ENCODE assay signal across 1 cellular context in genomic region chr19:45584332-45585157, GRCh38.
A peak's percentile ranks its signal among the peaks of the same experiment; 100 is the strongest.
TF ChIP-seq lines count a peak whose summit lies in the region.

Gene OPA3 (minus strand): TSS chr19:45584802. CDS start chr19:45584764, 38 bp downstream.

TF ChIP-seq in K562, 482 proteins besides CTCF, POLR2A, EP300 and RAD21 (continued from another document):
- no peak for TF ChIP-seq RERE (CRISPR knock-in tag; IDR thresholded peaks at IDR 0.05; ENCODE audit: borderline replicate concordance)
- TF ChIP-seq, protein P1, sequence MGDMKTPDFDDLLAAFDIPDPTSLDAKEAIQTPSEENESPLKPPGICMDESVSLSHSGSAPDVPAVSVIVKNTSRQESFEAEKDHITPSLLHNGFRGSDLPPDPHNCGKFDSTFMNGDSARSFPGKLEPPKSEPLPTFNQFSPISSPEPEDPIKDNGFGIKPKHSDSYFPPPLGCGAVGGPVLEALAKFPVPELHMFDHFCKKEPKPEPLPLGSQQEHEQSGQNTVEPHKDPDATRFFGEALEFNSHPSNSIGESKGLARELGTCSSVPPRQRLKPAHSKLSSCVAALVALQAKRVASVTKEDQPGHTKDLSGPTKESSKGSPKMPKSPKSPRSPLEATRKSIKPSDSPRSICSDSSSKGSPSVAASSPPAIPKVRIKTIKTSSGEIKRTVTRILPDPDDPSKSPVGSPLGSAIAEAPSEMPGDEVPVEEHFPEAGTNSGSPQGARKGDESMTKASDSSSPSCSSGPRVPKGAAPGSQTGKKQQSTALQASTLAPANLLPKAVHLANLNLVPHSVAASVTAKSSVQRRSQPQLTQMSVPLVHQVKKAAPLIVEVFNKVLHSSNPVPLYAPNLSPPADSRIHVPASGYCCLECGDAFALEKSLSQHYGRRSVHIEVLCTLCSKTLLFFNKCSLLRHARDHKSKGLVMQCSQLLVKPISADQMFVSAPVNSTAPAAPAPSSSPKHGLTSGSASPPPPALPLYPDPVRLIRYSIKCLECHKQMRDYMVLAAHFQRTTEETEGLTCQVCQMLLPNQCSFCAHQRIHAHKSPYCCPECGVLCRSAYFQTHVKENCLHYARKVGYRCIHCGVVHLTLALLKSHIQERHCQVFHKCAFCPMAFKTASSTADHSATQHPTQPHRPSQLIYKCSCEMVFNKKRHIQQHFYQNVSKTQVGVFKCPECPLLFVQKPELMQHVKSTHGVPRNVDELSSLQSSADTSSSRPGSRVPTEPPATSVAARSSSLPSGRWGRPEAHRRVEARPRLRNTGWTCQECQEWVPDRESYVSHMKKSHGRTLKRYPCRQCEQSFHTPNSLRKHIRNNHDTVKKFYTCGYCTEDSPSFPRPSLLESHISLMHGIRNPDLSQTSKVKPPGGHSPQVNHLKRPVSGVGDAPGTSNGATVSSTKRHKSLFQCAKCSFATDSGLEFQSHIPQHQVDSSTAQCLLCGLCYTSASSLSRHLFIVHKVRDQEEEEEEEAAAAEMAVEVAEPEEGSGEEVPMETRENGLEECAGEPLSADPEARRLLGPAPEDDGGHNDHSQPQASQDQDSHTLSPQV (IDR thresholded peaks at IDR 0.05), result no peak
- TF ChIP-seq EZH2 (IDR thresholded peaks at IDR 0.05; ENCODE audit: borderline replicate concordance, low read depth, low read length), result no peak
- peak in 1 of 2 experiments; percentile 75; a peak in 2 of 4 replicates for TF ChIP-seq TBL1XR1 (IDR thresholded peaks at IDR 0.05; ENCODE audit: low read length in 2 of 2)
- TF ChIP-seq DACH1 (IDR thresholded peaks at IDR 0.05; ENCODE audit: partially characterized antibody), result no peak
- TF ChIP-seq TAF15 (IDR thresholded peaks at IDR 0.05; ENCODE audit: low read depth, low read length), result no peak
- TF ChIP-seq HLTF (IDR thresholded peaks at IDR 0.05), result no peak
- TF ChIP-seq ZNF507 (tag; conservative IDR thresholded peaks at IDR 0.05), result no peak
- TF ChIP-seq, protein P2, sequence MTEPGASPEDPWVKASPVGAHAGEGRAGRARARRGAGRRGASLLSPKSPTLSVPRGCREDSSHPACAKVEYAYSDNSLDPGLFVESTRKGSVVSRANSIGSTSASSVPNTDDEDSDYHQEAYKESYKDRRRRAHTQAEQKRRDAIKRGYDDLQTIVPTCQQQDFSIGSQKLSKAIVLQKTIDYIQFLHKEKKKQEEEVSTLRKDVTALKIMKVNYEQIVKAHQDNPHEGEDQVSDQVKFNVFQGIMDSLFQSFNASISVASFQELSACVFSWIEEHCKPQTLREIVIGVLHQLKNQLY (CRISPR knock-in tag; conservative IDR thresholded peaks at IDR 0.05), result no peak
- peak; percentile 91 for TF ChIP-seq POLR2H (tag; IDR thresholded peaks at IDR 0.05; ENCODE audit: low read depth)
- no peak for TF ChIP-seq XRCC4 (IDR thresholded peaks at IDR 0.05; ENCODE audit: extremely low read depth, insufficient read depth, insufficient read length)
- no peak for TF ChIP-seq ZKSCAN1 (IDR thresholded peaks at IDR 0.05; ENCODE audit: low read depth, low read length)
- no peak for TF ChIP-seq DPF2 (IDR thresholded peaks at IDR 0.05)
- no peak for TF ChIP-seq POU5F1 (IDR thresholded peaks at IDR 0.05; ENCODE audit: borderline replicate concordance, low read depth, low read length, partially characterized antibody)
- TF ChIP-seq MTF1 (CRISPR knock-in tag; IDR thresholded peaks at IDR 0.05; ENCODE audit: borderline replicate concordance), result no peak
- TF ChIP-seq EWSR1 (IDR thresholded peaks at IDR 0.05; ENCODE audit: borderline replicate concordance, low read depth, partially characterized antibody), result no peak
- no peak for TF ChIP-seq SMAD2 (IDR thresholded peaks at IDR 0.05; ENCODE audit: low read depth, low read length)
- TF ChIP-seq ZNF699 (CRISPR knock-in tag; IDR thresholded peaks at IDR 0.05; ENCODE audit: insufficient replicate concordance), result no peak
- TF ChIP-seq ZFX (CRISPR knock-in tag; IDR thresholded peaks at IDR 0.05), result no peak
- no peak for TF ChIP-seq ZC3H4 (CRISPR knock-in tag; IDR thresholded peaks at IDR 0.05; ENCODE audit: borderline replicate concordance)
- peak; percentile 94 for TF ChIP-seq POLR2G (IDR thresholded peaks at IDR 0.05; ENCODE audit: low read depth, low read length)
- TF ChIP-seq HMG20A (CRISPR knock-in tag; conservative IDR thresholded peaks at IDR 0.05), result no peak
- TF ChIP-seq ZNF217 (CRISPR knock-in tag; IDR thresholded peaks at IDR 0.05), result no peak
- peak; percentile 43 for TF ChIP-seq SETDB1 (IDR thresholded peaks at IDR 0.05; ENCODE audit: low read length)
- TF ChIP-seq GTF2E2 (tag; IDR thresholded peaks at IDR 0.05), result no peak
- TF ChIP-seq SRF (CRISPR knock-in tag; IDR thresholded peaks at IDR 0.05), result peak in 1 of 2 experiments; percentile 80; a peak in 2 of 4 replicates
- TF ChIP-seq ARID3B (CRISPR knock-in tag; IDR thresholded peaks at IDR 0.05; ENCODE audit: borderline replicate concordance), result no peak
- TF ChIP-seq GABPB2 (CRISPR knock-in tag; conservative IDR thresholded peaks at IDR 0.05), result no peak
- no peak for TF ChIP-seq ZNF23 (CRISPR knock-in tag; IDR thresholded peaks at IDR 0.05)
- TF ChIP-seq, protein P3, sequence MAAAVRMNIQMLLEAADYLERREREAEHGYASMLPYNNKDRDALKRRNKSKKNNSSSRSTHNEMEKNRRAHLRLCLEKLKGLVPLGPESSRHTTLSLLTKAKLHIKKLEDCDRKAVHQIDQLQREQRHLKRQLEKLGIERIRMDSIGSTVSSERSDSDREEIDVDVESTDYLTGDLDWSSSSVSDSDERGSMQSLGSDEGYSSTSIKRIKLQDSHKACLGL (CRISPR knock-in tag; IDR thresholded peaks at IDR 0.05; ENCODE audit: borderline replicate concordance, poor library complexity, severe bottlenecking), result no peak
- peak; percentile 89 for TF ChIP-seq RBBP5 (IDR thresholded peaks at IDR 0.05; ENCODE audit: borderline replicate concordance, insufficient read depth, low read length, poor library complexity, severe bottlenecking)
- no peak for TF ChIP-seq MAFF (IDR thresholded peaks at IDR 0.05; ENCODE audit: low read length)
- TF ChIP-seq MTA1 (IDR thresholded peaks at IDR 0.05; ENCODE audit: borderline replicate concordance), result peak; percentile 56
- TF ChIP-seq NFIC (IDR thresholded peaks at IDR 0.05), result no peak
- no peak for TF ChIP-seq ESRRB (CRISPR knock-in tag; IDR thresholded peaks at IDR 0.05; ENCODE audit: borderline replicate concordance)
- TF ChIP-seq GTF3C2 (IDR thresholded peaks at IDR 0.05; ENCODE audit: borderline replicate concordance, extremely low read depth, insufficient read length), result no peak
- TF ChIP-seq, protein P4, sequence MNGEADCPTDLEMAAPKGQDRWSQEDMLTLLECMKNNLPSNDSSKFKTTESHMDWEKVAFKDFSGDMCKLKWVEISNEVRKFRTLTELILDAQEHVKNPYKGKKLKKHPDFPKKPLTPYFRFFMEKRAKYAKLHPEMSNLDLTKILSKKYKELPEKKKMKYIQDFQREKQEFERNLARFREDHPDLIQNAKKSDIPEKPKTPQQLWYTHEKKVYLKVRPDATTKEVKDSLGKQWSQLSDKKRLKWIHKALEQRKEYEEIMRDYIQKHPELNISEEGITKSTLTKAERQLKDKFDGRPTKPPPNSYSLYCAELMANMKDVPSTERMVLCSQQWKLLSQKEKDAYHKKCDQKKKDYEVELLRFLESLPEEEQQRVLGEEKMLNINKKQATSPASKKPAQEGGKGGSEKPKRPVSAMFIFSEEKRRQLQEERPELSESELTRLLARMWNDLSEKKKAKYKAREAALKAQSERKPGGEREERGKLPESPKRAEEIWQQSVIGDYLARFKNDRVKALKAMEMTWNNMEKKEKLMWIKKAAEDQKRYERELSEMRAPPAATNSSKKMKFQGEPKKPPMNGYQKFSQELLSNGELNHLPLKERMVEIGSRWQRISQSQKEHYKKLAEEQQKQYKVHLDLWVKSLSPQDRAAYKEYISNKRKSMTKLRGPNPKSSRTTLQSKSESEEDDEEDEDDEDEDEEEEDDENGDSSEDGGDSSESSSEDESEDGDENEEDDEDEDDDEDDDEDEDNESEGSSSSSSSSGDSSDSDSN (IDR thresholded peaks at IDR 0.05; ENCODE audit: borderline replicate concordance in 1 of 2, low read depth in 2 of 2, low read length in 2 of 2), result no peak
- TF ChIP-seq TEAD1 (CRISPR knock-in tag; IDR thresholded peaks at IDR 0.05), result peak in 1 of 2 experiments; percentile 81; a peak in 1 of 4 replicates
- TF ChIP-seq ZBTB43 (CRISPR knock-in tag; IDR thresholded peaks at IDR 0.05), result no peak; the same call in 1 of the 2 replicates
- TF ChIP-seq ZNF134 (CRISPR knock-in tag; conservative IDR thresholded peaks at IDR 0.05), result no peak
- TF ChIP-seq, protein P5, sequence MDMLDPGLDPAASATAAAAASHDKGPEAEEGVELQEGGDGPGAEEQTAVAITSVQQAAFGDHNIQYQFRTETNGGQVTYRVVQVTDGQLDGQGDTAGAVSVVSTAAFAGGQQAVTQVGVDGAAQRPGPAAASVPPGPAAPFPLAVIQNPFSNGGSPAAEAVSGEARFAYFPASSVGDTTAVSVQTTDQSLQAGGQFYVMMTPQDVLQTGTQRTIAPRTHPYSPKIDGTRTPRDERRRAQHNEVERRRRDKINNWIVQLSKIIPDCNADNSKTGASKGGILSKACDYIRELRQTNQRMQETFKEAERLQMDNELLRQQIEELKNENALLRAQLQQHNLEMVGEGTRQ (CRISPR knock-in tag; IDR thresholded peaks at IDR 0.05), result peak; percentile 70
- no peak for TF ChIP-seq NONO (IDR thresholded peaks at IDR 0.05; ENCODE audit: low read depth in 2 of 2, low read length in 1 of 2)
TF ChIP-seq in K562: peak in this region for 135.
